11 cellular contexts compared by ENCODE assay signal in the genomic region with DNA sequence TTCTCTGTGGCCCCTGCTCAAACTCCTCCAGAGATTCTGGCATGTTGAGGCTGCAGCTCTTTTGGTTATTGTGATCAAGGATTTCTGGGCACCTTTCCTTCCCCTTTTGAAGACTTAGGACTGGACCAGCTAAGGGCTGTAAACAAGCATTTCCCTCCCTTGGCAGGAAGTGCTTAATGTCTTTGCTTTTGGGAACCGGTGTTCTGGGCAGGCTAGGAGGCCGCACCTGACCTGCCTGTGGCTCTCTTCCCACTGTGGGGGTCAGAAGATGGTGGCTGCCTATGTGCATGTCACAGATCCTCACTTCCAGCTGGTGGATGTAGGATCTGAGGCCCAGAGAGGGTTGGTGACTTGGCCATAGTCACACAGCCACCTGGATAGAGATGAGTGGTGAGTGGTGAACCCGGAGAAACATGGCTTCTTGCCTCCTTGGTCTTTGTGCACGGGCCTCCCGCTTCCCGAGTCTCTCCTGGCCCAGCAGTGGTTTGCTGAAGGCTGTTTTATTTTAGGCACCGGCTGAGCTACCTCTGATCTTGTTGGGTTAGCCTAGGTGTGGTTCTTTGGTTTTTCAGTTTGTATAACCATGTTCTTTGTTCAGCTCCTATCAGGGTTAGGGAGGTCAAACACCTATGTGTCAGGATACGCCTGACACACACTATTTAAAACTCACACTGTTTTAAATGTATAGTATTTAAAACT.
DNase-seq lines count a peak whose midpoint lies in the region; ATAC-seq and TF ChIP-seq lines count a peak whose summit lies in the region.
"Had no signal": no experiment of that assay in that cellular context is flagged by ENCODE, and none has a peak within 500 bp of the region (broad histone marks: within the 10 kb centered on the region; RNA-seq: fewer than 3 reads in every experiment).

No MANE protein-coding gene starts in this region.

- H3F3A ChIP-seq in PC-9 (ENCODE audit: insufficient read depth, low read depth): peaks cover 16% of the 10 kb centered on the region

- no peak overlapping the region for H3K4me3 ChIP-seq in PC-9
- H3K4me3 ChIP-seq in fibroblast of lung (replicated peaks in 1 of 4; ENCODE audit: control extremely low read depth in 1 of 4, insufficient read depth in 1 of 4, low read depth in 3 of 4, low read length in 4 of 4): no peak overlapping the region
- H3K4me3 ChIP-seq in neutrophil (ENCODE audit: low read depth in 1 of 2, low read length in 1 of 2): no peak overlapping the region

- H3K79me2 ChIP-seq in PC-9 (ENCODE audit: low read depth) (no peaks in the 10 kb centered on the region), fibroblast of lung (ENCODE audit: control insufficient read depth, insufficient read depth, low read length) (peaks cover 60% of the 10 kb centered on the region)

- intact Hi-C loops in PC-9 (cut with micrococcal nuclease; ENCODE audit: unreplicated experiment): no loop called here

- ATAC-seq in GM19467 (IDR thresholded peaks at IDR 0.05; ENCODE audit: unreplicated experiment) (no peak), HG03520 (IDR thresholded peaks at IDR 0.05; ENCODE audit: unreplicated experiment) (no peak)

- H3K4me1 ChIP-seq in PC-9 (replicated peaks; ENCODE audit: insufficient read depth): peaks cover 28% of the 10 kb centered on the region
- peaks cover 37% of the 10 kb centered on the region for H3K4me1 ChIP-seq in fibroblast of lung (ENCODE audit: control insufficient read depth, extremely low read depth, insufficient read depth, low read length)
- H3K4me1 ChIP-seq in neutrophil (ENCODE audit: control insufficient read depth in 1 of 2, insufficient read depth in 1 of 2, low read depth in 1 of 2, low read length in 1 of 2): peaks cover 22 to 29% of the 10 kb centered on the region in 2 experiments

- no peaks in the 10 kb centered on the region for H3K36me3 ChIP-seq in PC-9 (ENCODE audit: low read depth)
- no peaks in the 10 kb centered on the region for H3K36me3 ChIP-seq in fibroblast of lung (ENCODE audit: control insufficient read depth, insufficient read depth, low read length)
- H3K36me3 ChIP-seq in neutrophil: no peaks in the 10 kb centered on the region

- no peak overlapping the region for H3K9ac ChIP-seq in fibroblast of lung (ENCODE audit: insufficient read depth, low read length)

- POLR2A ChIA-PET in PC-9 (lab: Charles Lee; ENCODE audit: unreplicated experiment): interaction anchor here (0.6 kb wide), 2 partner anchors 12 to 17 kb away, joined by 3 to 26 read pairs; no protein-coding TSS in a partner anchor

- H4K20me1 ChIP-seq in PC-9 (ENCODE audit: insufficient read depth): no peaks in the 10 kb centered on the region
- H4K20me1 ChIP-seq in fibroblast of lung (ENCODE audit: control insufficient read depth, extremely low read depth, insufficient read depth, low read length): no peaks in the 10 kb centered on the region

- no TSS peak for BruUV-seq in PC-9 (replicated peaks; lab: Mats Ljungman, UMichigan)

- CTCF ChIA-PET in PC-9 (lab: Charles Lee): interaction anchor here (0.7 to 0.8 kb wide), 2 partner anchors 16 to 34 kb away, joined by 3 read pairs; no protein-coding TSS in a partner anchor

- H2AFZ ChIP-seq in PC-9 (no peak overlapping the region), fibroblast of lung (ENCODE audit: low read length) (no peak overlapping the region)

- no peaks in the 10 kb centered on the region for H3K27me3 ChIP-seq in PC-9 (ENCODE audit: insufficient read depth, low read depth)
- H3K27me3 ChIP-seq in fibroblast of lung (ENCODE audit: control insufficient read depth, insufficient read depth, low read length): no peaks in the 10 kb centered on the region
- no peaks in the 10 kb centered on the region for H3K27me3 ChIP-seq in neutrophil

- no peaks in the 10 kb centered on the region for H3K9me2 ChIP-seq in PC-9 (ENCODE audit: insufficient read depth)

- DNase-seq in Ammon's horn (ENCODE audit: low spot score) (peak; percentile 71), PC-9 (no peak), fibroblast of lung (ENCODE audit: low read depth in 2 of 2) (no peak), islet precursor cell (no peak), middle frontal gyrus (ENCODE audit: extremely low spot score, low spot score) (no peak)
- DNase-seq: activated effector memory CD4-positive, alpha-beta T cell treated with Interleukin-2 at 50 U/mL for 16 hours; NCI-H526 treated with DMSO at 0.1 percent for 48 hours; SW 1271 had no signal

- TF ChIP-seq CTCF in PC-9 (conservative IDR thresholded peaks at IDR 0.05) (no peak), fibroblast of lung (conservative IDR thresholded peaks at IDR 0.05 in 1 of 2, IDR thresholded peaks at IDR 0.05 in 1 of 2; ENCODE audit: low read depth in 1 of 2, low read length in 2 of 2) (no peak), neutrophil (IDR thresholded peaks at IDR 0.05) (no peak)

- peak overlapping the region; percentile 51; the same call in 1 of the 2 replicates for H3K4me2 ChIP-seq in PC-9
- H3K4me2 ChIP-seq in fibroblast of lung (ENCODE audit: extremely low read depth, insufficient read depth, low read length): no peak overlapping the region

- no peaks in the 10 kb centered on the region for H3K9me3 ChIP-seq in PC-9 (ENCODE audit: insufficient read depth, low read depth)
- no peaks in the 10 kb centered on the region for H3K9me3 ChIP-seq in fibroblast of lung (ENCODE audit: control insufficient read depth, insufficient read depth, low read depth, low read length)
- no peaks in the 10 kb centered on the region for H3K9me3 ChIP-seq in neutrophil

- peak overlapping the region; percentile 73 for H3K27ac ChIP-seq in PC-9
- H3K27ac ChIP-seq in fibroblast of lung (ENCODE audit: insufficient read depth, low read length): peak overlapping the region; percentile 23
- peak overlapping the region; percentile 74 for H3K27ac ChIP-seq in neutrophil

Comparison
In these comparisons a context has a peak if more than half of its experiments do, and no peak if none do; other contexts are left out.
1. H3K27ac ChIP-seq: peak in every context shown above with its lines; median percentile 74 in neutrophil; 73 in PC-9; 23 in fibroblast of lung.